31 cellular contexts compared by ENCODE assay signal in genomic region chr20:20687319-20687718, GRCh38.
"Had no signal": no experiment of that assay in that cellular context is flagged by ENCODE, and none has a peak within 500 bp of the region (broad histone marks: within the 10 kb centered on the region; RNA-seq: fewer than 3 reads in every experiment).

No MANE protein-coding gene starts in this region.

- H3K27me3 ChIP-seq: heart left ventricle, pancreas, sigmoid colon, spleen, testis, thyroid gland, upper lobe of right lung had no signal

- ATAC-seq: heart left ventricle; natural killer cell; pancreas; right cardiac atrium; stimulated activated memory B cell treated with anti-CD40 and anti-IgM and Interleukin-4, amounts not matched to agents 10 μg/mL and 1 μg/mL and 100 μg/mL, for 72 hours; stimulated activated naive CD8-positive, alpha-beta T cell treated with anti-CD3 and anti-CD28 coated beads, Interleukin-15, amount 100 ng/mL, for 72 hours; upper lobe of right lung had no signal

- H3K36me3 ChIP-seq: heart left ventricle, left ventricle myocardium inferior, pancreas, prostate gland, sigmoid colon, spleen, thyroid gland, upper lobe of right lung had no signal

- H3K27ac ChIP-seq: heart left ventricle, left ventricle myocardium inferior, pancreas, prostate gland, sigmoid colon, spleen, testis, thyroid gland, upper lobe of right lung had no signal

- FAIRE-seq: pancreas, small intestine, urothelium cell line had no signal

- H3K4me3 ChIP-seq: heart left ventricle, left ventricle myocardium inferior, lung, pancreas, prostate gland, sigmoid colon, spleen, testis, thyroid gland, upper lobe of right lung had no signal

- DNase-seq: heart left ventricle; hypothalamus; islet precursor cell; left ventricle myocardium inferior; mesendoderm; naive B cell; natural killer cell; nephron progenitor cell; nucleus accumbens; pancreas; posterior cingulate gyrus; retina; right cardiac atrium; sigmoid colon; small intestine; spleen; stimulated activated CD4-positive, alpha-beta T cell treated with anti-CD3 and anti-CD28 coated beads, Interleukin-1b, Interleukin-23, amount 100 ng/mL, for 48 hours; stimulated activated CD4-positive, alpha-beta T cell treated with anti-CD3 and anti-CD28 coated beads, Interleukin-2, amount 100 ng/mL, for 48 hours; stimulated activated CD4-positive, alpha-beta T cell treated with anti-CD3 and anti-CD28 coated beads, Interleukin-4, amount 100 ng/mL, for 4 hours; stimulated activated CD8-positive, alpha-beta memory T cell treated with anti-CD3 and anti-CD28 coated beads, Interleukin-4, amount 100 ng/mL, for 48 hours; stimulated activated naive CD4-positive, alpha-beta T cell treated with Interleukin-2 at 50 U/mL for 16 hours; stimulated activated naive CD8-positive, alpha-beta T cell treated with anti-CD3 and anti-CD28 coated beads, Interleukin-15, amount 100 ng/mL, for 72 hours; substantia nigra; testis; thyroid gland; trophoblast cell; upper lobe of right lung had no signal

- H3K4me1 ChIP-seq: prostate gland had no signal

- H3K9me3 ChIP-seq: heart left ventricle, left ventricle myocardium inferior, pancreas, prostate gland, sigmoid colon, spleen, testis, thyroid gland, upper lobe of right lung had no signal
